1 cellular context compared by ENCODE assay signal in genomic region chr10:101587725-101588614, GRCh38.
TF ChIP-seq lines count a peak whose summit lies in the region.

Gene DPCD, plus strand, starts transcription at chr10:101588321. Its CDS starts 16 bp downstream, at chr10:101588337.
Gene POLL, minus strand, starts transcription at chr10:101588257. Its CDS starts 897 bp downstream, at chr10:101587360.

TF ChIP-seq in HCT116, 20 proteins besides CTCF, POLR2A, EP300 and RAD21 (continued from another document):
- TF ChIP-seq MAX (IDR thresholded peaks at IDR 0.05), result peak; percentile 79
- no peak for TF ChIP-seq REST (IDR thresholded peaks at IDR 0.05; ENCODE audit: low read depth)
- TF ChIP-seq TCF7L2 (IDR thresholded peaks at IDR 0.05; ENCODE audit: borderline replicate concordance, extremely low read depth, insufficient read depth, insufficient read length), result no peak
- peak; percentile 95 for TF ChIP-seq YY1 (IDR thresholded peaks at IDR 0.05; ENCODE audit: extremely low read depth, insufficient replicate concordance, low read depth, low read length)
- TF ChIP-seq SIN3A (IDR thresholded peaks at IDR 0.05; ENCODE audit: low read depth), result peak; percentile 89
- no peak for TF ChIP-seq ZNF274 (IDR thresholded peaks at IDR 0.05; ENCODE audit: low read depth, low read length)
- TF ChIP-seq EGR1 (IDR thresholded peaks at IDR 0.05; ENCODE audit: low read depth), result peak; percentile 67; the same call in 1 of the 2 replicates
- peak; percentile 65; the same call in 1 of the 2 replicates for TF ChIP-seq ZFX (IDR thresholded peaks at IDR 0.05)
- TF ChIP-seq CEBPB (IDR thresholded peaks at IDR 0.05; ENCODE audit: low read depth), result no peak
- TF ChIP-seq ATF3 (IDR thresholded peaks at IDR 0.05), result no peak
- TF ChIP-seq POLR2AphosphoS5 (IDR thresholded peaks at IDR 0.05; ENCODE audit: low read depth, low read length), result peak; percentile 84
- TF ChIP-seq EZH2 (IDR thresholded peaks at IDR 0.05), result no peak
- TF ChIP-seq SP1 (IDR thresholded peaks at IDR 0.05; ENCODE audit: low read depth), result no peak; the same call in 1 of the 2 replicates
TF ChIP-seq in HCT116: peak in this region for 6.
